18 cellular contexts compared by ENCODE assay signal in the genomic region with DNA sequence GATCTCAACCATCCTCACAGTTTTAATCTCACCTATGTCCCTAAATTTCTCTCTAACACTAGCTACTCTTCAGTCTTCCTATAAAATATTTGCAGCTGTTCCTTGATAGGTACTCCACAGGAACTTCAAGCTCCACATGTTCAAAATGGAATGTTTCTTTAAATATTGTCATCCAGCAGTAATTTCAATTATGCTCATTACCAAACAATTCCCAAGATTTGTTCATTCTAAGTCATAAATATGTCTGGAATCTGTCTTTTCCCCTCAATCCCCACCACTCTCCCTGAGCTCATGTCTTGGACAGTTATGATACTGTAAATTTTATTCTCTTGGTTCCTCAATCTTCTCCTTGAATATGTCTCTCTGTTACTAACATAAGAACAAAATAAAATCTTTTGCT.
DNase-seq lines count a peak whose midpoint lies in the region; ATAC-seq, FAIRE-seq and TF ChIP-seq lines count a peak whose summit lies in the region.
"Had no signal": no experiment of that assay in that cellular context is flagged by ENCODE, and none has a peak within 500 bp of the region (broad histone marks: within the 10 kb centered on the region; RNA-seq: fewer than 3 reads in every experiment).

No MANE protein-coding gene starts in this region.

- H3K36me3 Mint-ChIP-seq in astrocyte (ENCODE audit: low read depth, unreplicated experiment): peaks cover 3% of the 10 kb centered on the region
- peaks cover 1% of the 10 kb centered on the region for H3K36me3 Mint-ChIP-seq in activated CD4-positive, alpha-beta T cell treated with anti-CD3 and anti-CD28 coated beads for 36 hours (ENCODE audit: low read depth)

- no peaks in the 10 kb centered on the region for H3K27me3 Mint-ChIP-seq in astrocyte (ENCODE audit: low read depth, unreplicated experiment)
- H3K27me3 Mint-ChIP-seq in stimulated activated naive CD8-positive, alpha-beta T cell treated with anti-CD3 and anti-CD28 coated beads, Interleukin-15, amount 100 ng/mL, for 72 hours: no peaks in the 10 kb centered on the region
- H3K27me3 Mint-ChIP-seq in activated CD4-positive, alpha-beta T cell treated with anti-CD3 and anti-CD28 coated beads for 36 hours: no peaks in the 10 kb centered on the region
- H3K27me3 Mint-ChIP-seq: B cell had no signal

- in situ Hi-C loops in GM23248 (cut with MboI): loop anchor here (25.0 kb wide), 1 partner anchor 637 kb away; no protein-coding TSS in a partner anchor
- in situ Hi-C loops in transverse colon (cut with MboI; ENCODE audit: low pct_ligation_motif_present in 1 of 4, low pct_unique_long_range_greater_than_20kb in 1 of 4, low sequenced_read_pairs in 3 of 4): loop anchor here (25.0 kb wide), 2 partner anchors 212 to 637 kb away; partner anchors contain the start of gene NRIP1 (in 1 of the 4)

- H3K36me3 ChIP-seq in GM23248 (ENCODE audit: low read depth) (no peaks in the 10 kb centered on the region), astrocyte (ENCODE audit: insufficient read depth, low read length) (no peaks in the 10 kb centered on the region), transverse colon (no peaks in the 10 kb centered on the region)

- POLR2A ChIA-PET in AG04450 (lab: Yijun Ruan, JAX): interaction anchor here (0.8 to 1.1 kb wide), 2 partner anchors 206 to 215 kb away, joined by 3 read pairs; partner anchors contain the start of gene NRIP1
- POLR2A ChIA-PET in activated CD4-positive, alpha-beta T cell treated with anti-CD3 and anti-CD28 coated beads for 36 hours (lab: Charles Lee): no interaction called here

- H2AFZ ChIP-seq in GM23248: peak overlapping the region; percentile 19; the same call in 1 of the 2 replicates
- no peak overlapping the region for H2AFZ ChIP-seq in astrocyte (ENCODE audit: low read depth, low read length)

- H3K4me2 ChIP-seq in GM23248 (ENCODE audit: unreplicated experiment) (peak overlapping the region; percentile 13), astrocyte (ENCODE audit: low read length) (peak overlapping the region; percentile 9)

- H4K20me1 ChIP-seq in GM23248 (ENCODE audit: insufficient read depth) (no peaks in the 10 kb centered on the region), astrocyte (ENCODE audit: insufficient read depth, low read length) (no peaks in the 10 kb centered on the region)

- H3K9me3 Mint-ChIP-seq in astrocyte (ENCODE audit: unreplicated experiment): peaks cover 4% of the 10 kb centered on the region
- peaks cover 10 to 15% of the 10 kb centered on the region in 2 donors for H3K9me3 Mint-ChIP-seq in stimulated activated naive CD8-positive, alpha-beta T cell treated with anti-CD3 and anti-CD28 coated beads, Interleukin-15, amount 100 ng/mL, for 72 hours
- H3K9me3 Mint-ChIP-seq in activated CD4-positive, alpha-beta T cell treated with anti-CD3 and anti-CD28 coated beads for 36 hours (ENCODE audit: low read depth): peaks cover 4% of the 10 kb centered on the region

- H3K9me3 ChIP-seq in AG04450 (ENCODE audit: control insufficient read depth, insufficient read depth, low read length) (peaks cover 7% of the 10 kb centered on the region; the same call in 1 of the 2 replicates), GM23248 (ENCODE audit: low read depth) (no peaks in the 10 kb centered on the region), astrocyte (ENCODE audit: insufficient read depth, low read depth, low read length) (no peaks in the 10 kb centered on the region), transverse colon (peaks cover 0 to 9% of the 10 kb centered on the region in 2 donors)

- FAIRE-seq in astrocyte (lab: Jason Lieb, UNC): no peak
- FAIRE-seq: K562 had no signal

- TF ChIP-seq POLR2A in transverse colon (IDR thresholded peaks at IDR 0.05): no peak

- H3K9ac ChIP-seq in GM23248 (no peak overlapping the region), astrocyte (ENCODE audit: low read length) (no peak overlapping the region)

- peak overlapping the region; percentile 22 for H3K27ac Mint-ChIP-seq in astrocyte (ENCODE audit: unreplicated experiment)
- H3K27ac Mint-ChIP-seq in stimulated activated naive CD8-positive, alpha-beta T cell treated with anti-CD3 and anti-CD28 coated beads, Interleukin-15, amount 100 ng/mL, for 72 hours: no peak overlapping the region
- H3K27ac Mint-ChIP-seq in activated CD4-positive, alpha-beta T cell treated with anti-CD3 and anti-CD28 coated beads for 36 hours: no peak overlapping the region
- H3K27ac Mint-ChIP-seq: B cell; CD4-positive, alpha-beta memory T cell had no signal

- H3F3A ChIP-seq in GM23248 (ENCODE audit: insufficient read depth): peaks cover 5% of the 10 kb centered on the region; the same call in 1 of the 2 replicates

- CTCF ChIA-PET in AG04450 (lab: Charles Lee): interaction anchor here (1.0 to 2.5 kb wide), 2 partner anchors 14 to 632 kb away, joined by 5 to 9 read pairs; no protein-coding TSS in a partner anchor
- CTCF ChIA-PET in activated CD4-positive, alpha-beta T cell treated with anti-CD3 and anti-CD28 coated beads for 36 hours (lab: Charles Lee): interaction anchor here (0.7 to 1.1 kb wide), 2 partner anchors 18 to 33 kb away, joined by 3 to 4 read pairs; no protein-coding TSS in a partner anchor

- intact Hi-C loops in transverse colon (cut with DNase I; ENCODE audit: low total_unique reads): no loop called here
- intact Hi-C loops in activated CD4-positive, alpha-beta T cell treated with anti-CD3 and anti-CD28 coated beads for 36 hours (cut with DNase I, micrococcal nuclease): no loop called here

- H3K27me3 ChIP-seq in AG04450 (ENCODE audit: control insufficient read depth, insufficient read depth, low read length): no peaks in the 10 kb centered on the region
- H3K27me3 ChIP-seq in GM23248 (replicated peaks; ENCODE audit: insufficient read depth): no peaks in the 10 kb centered on the region
- no peaks in the 10 kb centered on the region for H3K27me3 ChIP-seq in astrocyte (ENCODE audit: insufficient read depth, low read length)
- H3K27me3 ChIP-seq in transverse colon: no peaks in the 10 kb centered on the region

- DNase-seq in AG04450 (ENCODE audit: low read depth, low spot score) (peak; percentile 32), GM23248 (peak; percentile 23), astrocyte (ENCODE audit: low read depth) (peak; percentile 60), fibroblast of pulmonary artery (ENCODE audit: low read depth) (peak; percentile 26), NCI-H2227 treated with DMSO at 0.1 percent for 48 hours (lab: John Stamatoyannopoulos, UW) (no peak), transverse colon (no peak)
- no peak for DNase-seq in stimulated activated naive CD8-positive, alpha-beta T cell treated with anti-CD3 and anti-CD28 coated beads, Interleukin-15, amount 100 ng/mL, for 72 hours
- DNase-seq in activated CD4-positive, alpha-beta T cell treated with anti-CD3 and anti-CD28 coated beads for 36 hours: no peak
- DNase-seq: 8988T; CD4-positive, alpha-beta memory T cell; DND-41; H7; NCI-H1092; NCI-H226; NCI-H526 treated with DMSO at 0.1 percent for 48 hours; PC-3 had no signal

- ATAC-seq in stimulated activated naive CD8-positive, alpha-beta T cell treated with anti-CD3 and anti-CD28 coated beads, Interleukin-15, amount 100 ng/mL, for 72 hours: no peak
- no peak for ATAC-seq in activated CD4-positive, alpha-beta T cell treated with anti-CD3 and anti-CD28 coated beads for 36 hours
- ATAC-seq: K562, PC-3 had no signal

- TF ChIP-seq CTCF in AG04450 (IDR thresholded peaks at IDR 0.05; ENCODE audit: low read depth, low read length) (no peak), astrocyte (IDR thresholded peaks at IDR 0.05; ENCODE audit: insufficient read depth, low read depth, low read length) (no peak), fibroblast of pulmonary artery (IDR thresholded peaks at IDR 0.05; ENCODE audit: low read length, missing control alignments) (no peak), transverse colon (IDR thresholded peaks at IDR 0.05) (no peak)

- no peak overlapping the region for H3K27ac ChIP-seq in AG04450 (ENCODE audit: low read depth, low read length)
- no peak overlapping the region for H3K27ac ChIP-seq in GM23248
- H3K27ac ChIP-seq in astrocyte (ENCODE audit: low read depth, low read length): peak overlapping the region; percentile 28
- H3K27ac ChIP-seq in transverse colon: no peak overlapping the region

- peaks cover 5% of the 10 kb centered on the region for H3K4me1 Mint-ChIP-seq in astrocyte (ENCODE audit: low read depth, unreplicated experiment)
- no peaks in the 10 kb centered on the region for H3K4me1 Mint-ChIP-seq in stimulated activated naive CD8-positive, alpha-beta T cell treated with anti-CD3 and anti-CD28 coated beads, Interleukin-15, amount 100 ng/mL, for 72 hours
- no peaks in the 10 kb centered on the region for H3K4me1 Mint-ChIP-seq in activated CD4-positive, alpha-beta T cell treated with anti-CD3 and anti-CD28 coated beads for 36 hours
- H3K4me1 Mint-ChIP-seq: B cell; CD4-positive, alpha-beta memory T cell had no signal

- no peaks in the 10 kb centered on the region for H3K79me2 ChIP-seq in GM23248 (ENCODE audit: insufficient read depth)
- no peaks in the 10 kb centered on the region for H3K79me2 ChIP-seq in astrocyte (ENCODE audit: insufficient read depth, low read length)

- H3K4me1 ChIP-seq in GM23248 (ENCODE audit: insufficient read depth) (peaks cover 13% of the 10 kb centered on the region), astrocyte (ENCODE audit: insufficient read depth, low read length) (no peaks in the 10 kb centered on the region), transverse colon (no peaks in the 10 kb centered on the region)

- TF ChIP-seq EP300 in transverse colon (IDR thresholded peaks at IDR 0.05; ENCODE audit: low read depth): no peak

- H3K9me2 ChIP-seq in GM23248 (ENCODE audit: insufficient read depth): no peaks in the 10 kb centered on the region

- H3K4me3 Mint-ChIP-seq in astrocyte (ENCODE audit: unreplicated experiment): no peak overlapping the region
- H3K4me3 Mint-ChIP-seq in stimulated activated naive CD8-positive, alpha-beta T cell treated with anti-CD3 and anti-CD28 coated beads, Interleukin-15, amount 100 ng/mL, for 72 hours: no peak overlapping the region
- no peak overlapping the region for H3K4me3 Mint-ChIP-seq in activated CD4-positive, alpha-beta T cell treated with anti-CD3 and anti-CD28 coated beads for 36 hours
- H3K4me3 Mint-ChIP-seq: B cell; CD4-positive, alpha-beta memory T cell had no signal

- no peak overlapping the region for H3K4me3 ChIP-seq in AG04450 (ENCODE audit: low read depth, low read length)
- H3K4me3 ChIP-seq in GM23248: no peak overlapping the region
- H3K4me3 ChIP-seq in astrocyte (ENCODE audit: insufficient read depth, low read depth, low read length): no peak overlapping the region
- H3K4me3 ChIP-seq in fibroblast of pulmonary artery (replicated peaks; ENCODE audit: low read depth, low read length): no peak overlapping the region
- H3K4me3 ChIP-seq in transverse colon: no peak overlapping the region
- H3K4me3 ChIP-seq: K562 had no signal

Comparison
In these comparisons a context has a peak if more than half of its experiments do, and no peak if none do; other contexts are left out.
1. DNase-seq: peak in AG04450 (single experiment), GM23248 (single experiment), astrocyte (single experiment) and fibroblast of pulmonary artery (single experiment); none in stimulated activated naive CD8-positive, alpha-beta T cell treated with anti-CD3 and anti-CD28 coated beads, Interleukin-15, amount 100 ng/mL, for 72 hours (0 of 2), NCI-H2227 treated with DMSO at 0.1 percent for 48 hours (single experiment), transverse colon (single experiment) and activated CD4-positive, alpha-beta T cell treated with anti-CD3 and anti-CD28 coated beads for 36 hours (single experiment).